21 cellular contexts compared by ENCODE assay signal in genomic region chr2:127330753-127331152, GRCh38. TPM values are rescaled to one million over a fixed set of nuclear protein-coding genes. Genes with fewer than 3 reads are reported as not detected.
DNase-seq lines count a peak whose midpoint lies in the region; ATAC-seq lines count a peak whose summit lies in the region.
"Had no signal": no experiment of that assay in that cellular context is flagged by ENCODE, and none has a peak within 500 bp of the region (broad histone marks: within the 10 kb centered on the region; RNA-seq: fewer than 3 reads in every experiment).

No MANE protein-coding gene starts in this region.

- DNase-seq in DMS114 treated with DMSO at 0.1 percent for 48 hours (lab: John Stamatoyannopoulos, UW; ENCODE audit: unreplicated experiment) (no peak), GDM1 (lab: John Stamatoyannopoulos, UW) (no peak), mucosa of gallbladder (ENCODE audit: low spot score) (no peak)
- DNase-seq in stimulated activated CD4-positive, alpha-beta T cell treated with anti-CD3 and anti-CD28 coated beads, Interleukin-2, amount 100 ng/mL, for 48 hours, result no peak
- DNase-seq: activated CD4-positive, alpha-beta T cell treated with anti-CD3 and anti-CD28 coated beads for 4 hours; activated CD8-positive, alpha-beta memory T cell treated with anti-CD3 and anti-CD28 coated beads, Interleukin-2, amount 50 U/mL, for 48 hours; CD4-positive, alpha-beta T cell; heart left ventricle; mammary epithelial cell; NCI-H1105; NCI-H2171 treated with DMSO at 0.1 percent for 48 hours; NK-92 treated with Interleukin-12 subunit alpha and Interleukin-12 subunit beta, amount 100 ng/mL, for 24 hours; Right ventricle myocardium superior; spleen; T-helper 9 cell had no signal

- ATAC-seq in GM18502 (IDR thresholded peaks at IDR 0.05; ENCODE audit: poor library complexity, unreplicated experiment) (peak; percentile 73), GM21381 (IDR thresholded peaks at IDR 0.05; ENCODE audit: unreplicated experiment) (peak; percentile 80), HG02798 (IDR thresholded peaks at IDR 0.05; ENCODE audit: poor library complexity, unreplicated experiment) (peak; percentile 85), HG03460 (IDR thresholded peaks at IDR 0.05; ENCODE audit: unreplicated experiment) (peak; percentile 80)
- ATAC-seq: activated naive CD4-positive, alpha-beta T cell treated with anti-CD3 and anti-CD28 coated beads, Interleukin-2, amount 50 U/mL, for 72 hours; heart left ventricle; natural killer cell treated with Interleukin-12 subunit alpha and Interleukin-12 subunit beta and Interleukin-15 and Interleukin-18, amount 100 ng/mL, for 72 hours had no signal

RNA-seq across cellular contexts. Expression of gene ERCC3, which starts 36.8 kb away (rescaled TPM):
- total RNA-seq in mucosa of gallbladder, result 34.7 TPM

RNA-seq across cellular contexts. Expression of gene MAP3K2, which starts 57.0 kb away (rescaled TPM):
- 71.0 TPM for total RNA-seq in mucosa of gallbladder
